1 cellular context compared by ENCODE assay signal in genomic region chr3:149258714-149259113, GRCh38.
A peak's percentile ranks its signal among the peaks of the same experiment; 100 is the strongest.
TF ChIP-seq lines count a peak whose summit lies in the region.

No MANE protein-coding gene starts in this region.

TF ChIP-seq in HepG2, 621 proteins besides CTCF, POLR2A, EP300 and RAD21 (continued from another document):
- peak; percentile 3; the same call in 1 of the 2 replicates for TF ChIP-seq ZNF687 (CRISPR knock-in tag; IDR thresholded peaks at IDR 0.05)
